ENCODE assay signal across 10 cellular contexts in genomic region chr17:7352559-7352889, GRCh38. TPM values are rescaled to one million over a fixed set of nuclear protein-coding genes. Genes with fewer than 3 reads are reported as not detected.
DNase-seq lines count a peak whose midpoint lies in the region; TF ChIP-seq lines count a peak whose summit lies in the region.
"Had no signal": no experiment of that assay in that cellular context is flagged by ENCODE, and none has a peak within 500 bp of the region (broad histone marks: within the 10 kb centered on the region; RNA-seq: fewer than 3 reads in every experiment).

No MANE protein-coding gene starts in this region.

- H3K27ac ChIP-seq in BLaER1 treated with 17β-estradiol and CSF1 and Interleukin-3, amounts not matched to agents 10 nM and 100 nM, result peak overlapping the region in 10 of 11 experiments; percentile 67 to 79 (median 75); a peak in 19 of 22 replicates
- peak overlapping the region; percentile 55 for H3K27ac ChIP-seq in OCI-LY7 (ENCODE audit: low read depth, low read length, poor library complexity, severe bottlenecking)
- peak overlapping the region; percentile 90 for H3K27ac ChIP-seq in endodermal cell (ENCODE audit: low read depth, low read length)

- H3K79me2 ChIP-seq in OCI-LY7 (ENCODE audit: insufficient read depth, low read depth, low read length), result no peaks in the 10 kb centered on the region

- H3K9me3 Mint-ChIP-seq in endodermal cell, result no peaks in the 10 kb centered on the region
- H3K9me3 Mint-ChIP-seq in neural crest cell, result no peaks in the 10 kb centered on the region

- H3K36me3 ChIP-seq in BLaER1 treated with 17β-estradiol and CSF1 and Interleukin-3, amounts not matched to agents 10 nM and 100 nM, result peaks cover 0 to 15% (median 10%) of the 10 kb centered on the region in 11 experiments; a peak in 13 of 22 replicates
- H3K36me3 ChIP-seq in OCI-LY7 (ENCODE audit: insufficient read depth, low read length) (peaks cover 20% of the 10 kb centered on the region), endodermal cell (ENCODE audit: control insufficient read depth, insufficient read depth, low read length) (no peaks in the 10 kb centered on the region)

- no peak for DNase-seq in OCI-LY7 (ENCODE audit: low spot score)
- DNase-seq in endodermal cell, result no peak
- no peak for DNase-seq in neural crest cell (ENCODE audit: low read depth, low spot score)
- DNase-seq in NCI-H226, result no peak
- no peak for DNase-seq in SKM-1 (lab: John Stamatoyannopoulos, UW; ENCODE audit: unreplicated experiment)
- no peak for DNase-seq in GM19238 (ENCODE audit: insufficient read length, low spot score)
- no peak for DNase-seq in occipital lobe (lab: John Stamatoyannopoulos, UW)

- POLR2A ChIA-PET in OCI-LY7 (lab: Charles Lee), result no interaction called here

- WGBS in endodermal cell (ENCODE audit: insufficient coverage in 1 of 2, insufficient read length in 1 of 2), 2 experiments, result 65 to 81% methylated on average over 2 to 8 of the region's 8 CpGs

- no peaks in the 10 kb centered on the region for H3K9me3 ChIP-seq in BLaER1 treated with 17β-estradiol and CSF1 and Interleukin-3, amounts not matched to agents 10 nM and 100 nM (replicated peaks in 1 of 11)
- H3K9me3 ChIP-seq in OCI-LY7 (ENCODE audit: low read length) (no peaks in the 10 kb centered on the region), endodermal cell (ENCODE audit: control insufficient read depth, low read length) (no peaks in the 10 kb centered on the region)

- H3K9me2 ChIP-seq in OCI-LY7 (ENCODE audit: insufficient read depth, low read length), result no peaks in the 10 kb centered on the region

- intact Hi-C loops in OCI-LY7 (cut with micrococcal nuclease; ENCODE audit: unreplicated experiment), result loop anchor here (1.0 to 5.0 kb wide), 5 partner anchors 35 to 335 kb away; partner anchors contain the start of genes GPS2, POLR2A, SLC2A4 and TMEM256

- H2AFZ ChIP-seq in OCI-LY7 (ENCODE audit: low read length), result peak overlapping the region; percentile 53; the same call in 1 of the 2 replicates

- TF ChIP-seq CTCF in OCI-LY7 (conservative IDR thresholded peaks at IDR 0.05; ENCODE audit: low read length), result no peak; the same call in 1 of the 2 replicates
- peak; percentile 9 for TF ChIP-seq CTCF in endodermal cell (conservative IDR thresholded peaks at IDR 0.05)
- no peak for TF ChIP-seq CTCF in neural crest cell (conservative IDR thresholded peaks at IDR 0.05)

- H3K27ac Mint-ChIP-seq in endodermal cell (peak overlapping the region; percentile 75), neural crest cell (ENCODE audit: unreplicated experiment) (peak overlapping the region; percentile 71)

- peak overlapping the region; percentile 66 to 87 (median 79) for H3K4me3 ChIP-seq in BLaER1 treated with 17β-estradiol and CSF1 and Interleukin-3, amounts not matched to agents 10 nM and 100 nM
- H3K4me3 ChIP-seq in OCI-LY7 (ENCODE audit: low read depth, low read length, poor library complexity, severe bottlenecking) (peak overlapping the region; percentile 75), endodermal cell (ENCODE audit: low read length) (peak overlapping the region; percentile 82)

- H3K9ac ChIP-seq in BLaER1 treated with 17β-estradiol and CSF1 and Interleukin-3, amounts not matched to agents 10 nM and 100 nM, result peak overlapping the region; percentile 71 to 85 (median 82)
- peak overlapping the region; percentile 91 for H3K9ac ChIP-seq in endodermal cell (ENCODE audit: extremely low read depth, low read length, poor library complexity, severe bottlenecking)

- BruUV-seq in OCI-LY7 (replicated peaks; lab: Mats Ljungman, UMichigan), result no TSS peak

- peak overlapping the region; percentile 92 to 100 (median 99) for H3K4me2 ChIP-seq in BLaER1 treated with 17β-estradiol and CSF1 and Interleukin-3, amounts not matched to agents 10 nM and 100 nM
- H3K4me2 ChIP-seq in OCI-LY7 (ENCODE audit: low read length), result peak overlapping the region; percentile 91

- H4K20me1 ChIP-seq in BLaER1 treated with 17β-estradiol and CSF1 and Interleukin-3, amounts not matched to agents 10 nM and 100 nM, result peaks cover 0 to 58% (median 7%) of the 10 kb centered on the region in 11 experiments; a peak in 8 of 22 replicates
- no peaks in the 10 kb centered on the region for H4K20me1 ChIP-seq in OCI-LY7 (ENCODE audit: insufficient read depth, low read length)

- H3K4me1 Mint-ChIP-seq in endodermal cell, result peaks cover 15% of the 10 kb centered on the region
- peaks cover 40% of the 10 kb centered on the region for H3K4me1 Mint-ChIP-seq in neural crest cell

- H3K4me3 Mint-ChIP-seq in endodermal cell (peak overlapping the region; percentile 73), neural crest cell (peak overlapping the region; percentile 85)

- H3K4me1 ChIP-seq in BLaER1 treated with 17β-estradiol and CSF1 and Interleukin-3, amounts not matched to agents 10 nM and 100 nM, result peaks cover 39 to 67% (median 54%) of the 10 kb centered on the region in 10 experiments
- H3K4me1 ChIP-seq in OCI-LY7 (ENCODE audit: insufficient read depth, low read length, poor library complexity, severe bottlenecking) (peaks cover 36% of the 10 kb centered on the region), endodermal cell (ENCODE audit: control insufficient read depth, insufficient read depth, low read length) (peaks cover 5% of the 10 kb centered on the region)

- CTCF ChIA-PET in OCI-LY7 (lab: Charles Lee; ENCODE audit: unreplicated experiment), result no interaction called here

- H3K36me3 Mint-ChIP-seq in endodermal cell (ENCODE audit: low read depth), result no peaks in the 10 kb centered on the region
- no peaks in the 10 kb centered on the region for H3K36me3 Mint-ChIP-seq in neural crest cell (ENCODE audit: low read depth)

- H3K27me3 Mint-ChIP-seq in endodermal cell (ENCODE audit: insufficient read depth) (peaks cover 24% of the 10 kb centered on the region), neural crest cell (ENCODE audit: low read depth) (no peaks in the 10 kb centered on the region)

- no peaks in the 10 kb centered on the region for H3K27me3 ChIP-seq in BLaER1 treated with 17β-estradiol and CSF1 and Interleukin-3, amounts not matched to agents 10 nM and 100 nM
- H3K27me3 ChIP-seq in endodermal cell (ENCODE audit: control insufficient read depth, insufficient read depth, low read length, poor library complexity, severe bottlenecking), result no peaks in the 10 kb centered on the region

RNA-seq across cellular contexts. Expression of gene KCTD11, which starts 0.6 kb away (rescaled TPM):
- 4.1 and 6.0 TPM in 2 replicates for total RNA-seq in OCI-LY7 (2014; rRNA removed; shearing (Covaris generic))
- total RNA-seq in OCI-LY7 (2022), result 7.6 and 8.6 TPM in 2 replicates
- 1 to 10 TPM; 7.1 to 8.4 TPM for total RNA-seq in endodermal cell
- polyA plus RNA-seq in endodermal cell (2013, experiment 1 of 2), result 9.4 TPM
- polyA plus RNA-seq in endodermal cell (2013, experiment 2 of 2), result 8.9 TPM
- total RNA-seq in neural crest cell, result 7.9 and 8.0 TPM in 2 replicates
- 3.9 TPM for total RNA-seq in occipital lobe

RNA-seq across cellular contexts. Expression of gene TMEM95, which starts 2.4 kb away (rescaled TPM):
- not detected in 2 replicates for total RNA-seq in OCI-LY7 (2014; rRNA removed; shearing (Covaris generic))
- total RNA-seq in OCI-LY7 (2022), result 0.31 TPM in 1 of 2 replicates, not detected in the other
- total RNA-seq in endodermal cell, result not detected
- polyA plus RNA-seq in endodermal cell (2013, experiment 1 of 2), result not detected
- polyA plus RNA-seq in endodermal cell (2013, experiment 2 of 2), result not detected
- not detected in 2 replicates for total RNA-seq in neural crest cell
- not detected for total RNA-seq in occipital lobe
- total RNA-seq: glomerular endothelial cell, NCI-H460 had no signal

RNA-seq across cellular contexts. Expression of gene ACAP1, which starts 16.2 kb away (rescaled TPM):
- total RNA-seq in OCI-LY7 (2014; rRNA removed; shearing (Covaris generic)), result 113 and 117 TPM in 2 replicates
- total RNA-seq in OCI-LY7 (2022), result 256 and 259 TPM in 2 replicates
- total RNA-seq in endodermal cell, result 1 to 10 TPM; 4.5 to 8.4 TPM
- polyA plus RNA-seq in endodermal cell (2013, experiment 1 of 2), result 5.0 TPM
- polyA plus RNA-seq in endodermal cell (2013, experiment 2 of 2), result 1.4 TPM
- 1.2 and 1.3 TPM in 2 replicates for total RNA-seq in neural crest cell
- not detected for total RNA-seq in occipital lobe
- total RNA-seq: glomerular endothelial cell had no signal

RNA-seq across cellular contexts. Expression of gene NEURL4, which starts 23.4 kb away (rescaled TPM):
- total RNA-seq in OCI-LY7 (2014; rRNA removed; shearing (Covaris generic)), result 30.2 and 34.7 TPM in 2 replicates
- total RNA-seq in OCI-LY7 (2022), result 50.2 and 66.8 TPM in 2 replicates
- 10 to 100 TPM; 51.3 to 52.7 TPM for total RNA-seq in endodermal cell
- 38.0 TPM for polyA plus RNA-seq in endodermal cell (2013, experiment 1 of 2)
- polyA plus RNA-seq in endodermal cell (2013, experiment 2 of 2), result 30.5 TPM
- total RNA-seq in neural crest cell, result 65.6 and 69.5 TPM in 2 replicates
- 46.6 TPM for total RNA-seq in occipital lobe

RNA-seq across cellular contexts. Expression of gene TNK1, which starts 28.4 kb away (rescaled TPM):
- 2.9 and 5.0 TPM in 2 replicates for total RNA-seq in OCI-LY7 (2014; rRNA removed; shearing (Covaris generic))
- total RNA-seq in OCI-LY7 (2022) (4.8 and 6.4 TPM in 2 replicates), endodermal cell (10 to 100 TPM; 11.0 to 11.7 TPM), neural crest cell (0.21 and 0.43 TPM in 2 replicates), occipital lobe (0.94 TPM)
- polyA plus RNA-seq in endodermal cell (2013, experiment 1 of 2), result 2.7 TPM
- 1.7 TPM for polyA plus RNA-seq in endodermal cell (2013, experiment 2 of 2)

Comparison
In these comparisons a context has a peak if more than half of its experiments do, and no peak if none do; other contexts are left out.
1. RNA of gene ACAP1, which starts 16.2 kb away (total RNA-seq): 113 to 259 TPM in OCI-LY7; 4.5 to 8.4 TPM in endodermal cell, 1.2 to 1.3 TPM in neural crest cell and not detected in occipital lobe (single experiment); every median in the first group is over 10 times any median in the second.
2. Peak in every context shown above with its lines, with median percentiles within 50 percentile points of each other: H3K27ac ChIP-seq and H3K4me3 ChIP-seq.